Comparison of ENCODE assay signal across 8 cellular contexts in genomic region chr1:121076674-121077073, GRCh38.
DNase-seq lines count a peak whose midpoint lies in the region; ATAC-seq and TF ChIP-seq lines count a peak whose summit lies in the region.
"Not testable (repeated sequence)": the region's sequence is repeated elsewhere in the genome, so short reads cannot be mapped to it uniquely, and the experiment has no call there.

No MANE protein-coding gene starts in this region.

- peak overlapping the region; percentile 98 for H3K27ac Mint-ChIP-seq in activated T-helper 17 cell treated with anti-CD3 and anti-CD28 coated beads, Interleukin-2, amount 50 U/mL, for 72 hours
- H3K27ac Mint-ChIP-seq in memory B cell = not testable (repeated sequence)

- not testable (repeated sequence) for DNase-seq in memory B cell (ENCODE audit: low spot score in 2 of 2)

- not testable (repeated sequence) for H3K27me3 Mint-ChIP-seq in activated T-helper 17 cell treated with anti-CD3 and anti-CD28 coated beads, Interleukin-2, amount 50 U/mL, for 72 hours; memory B cell

- H3K4me1 Mint-ChIP-seq in activated T-helper 17 cell treated with anti-CD3 and anti-CD28 coated beads, Interleukin-2, amount 50 U/mL, for 72 hours; memory B cell: not testable (repeated sequence)

- not testable (repeated sequence) for H3K36me3 Mint-ChIP-seq in activated T-helper 17 cell treated with anti-CD3 and anti-CD28 coated beads, Interleukin-2, amount 50 U/mL, for 72 hours (ENCODE audit: low read depth); memory B cell

- H3K9me3 Mint-ChIP-seq in activated T-helper 17 cell treated with anti-CD3 and anti-CD28 coated beads, Interleukin-2, amount 50 U/mL, for 72 hours; memory B cell: not testable (repeated sequence)

- not testable (repeated sequence) for TF ChIP-seq POLR2A in GM18505 (IDR thresholded peaks at IDR 0.05; ENCODE audit: borderline replicate concordance, extremely low read depth, insufficient read depth, insufficient read length)

- peak overlapping the region; percentile 78 for H3K4me3 Mint-ChIP-seq in activated T-helper 17 cell treated with anti-CD3 and anti-CD28 coated beads, Interleukin-2, amount 50 U/mL, for 72 hours
- H3K4me3 Mint-ChIP-seq in memory B cell = not testable (repeated sequence)

- ATAC-seq in GM18505 (IDR thresholded peaks at IDR 0.05; ENCODE audit: unreplicated experiment) = peak; percentile 92
- ATAC-seq in GM19043 (IDR thresholded peaks at IDR 0.05; ENCODE audit: low read depth, unreplicated experiment) = peak; percentile 94
- ATAC-seq in GM21526 (IDR thresholded peaks at IDR 0.05; ENCODE audit: low FRiP score, unreplicated experiment) = peak; percentile 87
- ATAC-seq in HG02759 (IDR thresholded peaks at IDR 0.05; ENCODE audit: unreplicated experiment) = peak; percentile 92
- peak; percentile 96 for ATAC-seq in HG03095 (IDR thresholded peaks at IDR 0.05; ENCODE audit: unreplicated experiment)
- peak; percentile 84 for ATAC-seq in HG03521 (IDR thresholded peaks at IDR 0.05; ENCODE audit: unreplicated experiment)
- peak; percentile 92 for ATAC-seq in activated T-helper 17 cell treated with anti-CD3 and anti-CD28 coated beads, Interleukin-2, amount 50 U/mL, for 72 hours (replicated peaks)
- ATAC-seq in memory B cell (ENCODE audit: low read depth) = peak; percentile 34

Comparison
In these comparisons a context has a peak if more than half of its experiments do, and no peak if none do; other contexts are left out.
1. ATAC-seq: peak in every context shown above with its lines; median percentile 96 in HG03095; 94 in GM19043; 92 in GM18505; 92 in HG02759; 92 in activated T-helper 17 cell treated with anti-CD3 and anti-CD28 coated beads, Interleukin-2, amount 50 U/mL, for 72 hours; 87 in GM21526; 84 in HG03521; 34 in memory B cell.